ENCODE assay signal across 19 cellular contexts in the genomic region with DNA sequence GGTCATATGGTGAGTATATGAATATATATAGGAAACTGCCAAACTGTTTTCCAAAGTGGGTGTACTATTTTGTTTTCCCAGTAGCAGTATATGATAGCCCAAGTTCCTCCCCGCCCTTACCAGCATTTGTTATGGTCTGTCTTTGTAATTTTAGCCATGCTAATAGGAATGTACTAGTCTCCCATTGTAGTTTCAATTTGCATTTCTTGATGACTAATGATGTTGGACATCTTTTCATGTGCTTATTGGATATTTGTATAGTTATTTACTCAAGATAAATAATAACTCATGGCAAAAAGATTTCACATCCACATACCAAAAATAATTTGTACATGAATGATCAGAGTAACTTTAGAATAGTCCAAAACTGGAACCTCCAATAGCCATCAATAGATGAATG.
DNase-seq lines count a peak whose midpoint lies in the region; ATAC-seq and TF ChIP-seq lines count a peak whose summit lies in the region.
"Had no signal": no experiment of that assay in that cellular context is flagged by ENCODE, and none has a peak within 500 bp of the region (broad histone marks: within the 10 kb centered on the region; RNA-seq: fewer than 3 reads in every experiment).

No MANE protein-coding gene starts in this region.

- H3K4me1 ChIP-seq in GM23338 (ENCODE audit: insufficient read depth), result no peaks in the 10 kb centered on the region
- H3K4me1 ChIP-seq: SJCRH30 had no signal

- H3K27ac ChIP-seq in epithelial cell of prostate (peak overlapping the region; percentile 19), GM23338 (ENCODE audit: low read depth) (no peak overlapping the region)
- H3K27ac ChIP-seq: C4-2B, PC-9, RWPE1, SJCRH30 had no signal

- H3K27ac Mint-ChIP-seq in nephron progenitor cell (no peak overlapping the region), GM23338 (no peak overlapping the region)

- H3K36me3 Mint-ChIP-seq in nephron progenitor cell (ENCODE audit: low read depth) (no peaks in the 10 kb centered on the region), GM23338 (ENCODE audit: low read depth) (no peaks in the 10 kb centered on the region)

- H2AFZ ChIP-seq in GM23338, result no peak overlapping the region
- H2AFZ ChIP-seq: PC-9 had no signal

- peaks cover 3% of the 10 kb centered on the region for H3K9me3 Mint-ChIP-seq in nephron progenitor cell
- H3K9me3 Mint-ChIP-seq in GM23338, result no peaks in the 10 kb centered on the region

- H3K4me3 Mint-ChIP-seq in nephron progenitor cell (no peak overlapping the region), GM23338 (no peak overlapping the region)

- no peaks in the 10 kb centered on the region for H3K79me2 ChIP-seq in GM23338 (replicated peaks; ENCODE audit: insufficient read depth)

- H3K4me1 Mint-ChIP-seq in nephron progenitor cell, result peaks cover 46% of the 10 kb centered on the region
- peaks cover 14% of the 10 kb centered on the region; the same call in 2 of the 3 replicates for H3K4me1 Mint-ChIP-seq in GM23338

- no peak for TF ChIP-seq CTCF in nephron progenitor cell (IDR thresholded peaks at IDR 0.05)
- no peak for TF ChIP-seq CTCF in GM23338 (conservative IDR thresholded peaks at IDR 0.05; ENCODE audit: low read depth in 2 of 2)

- no peaks in the 10 kb centered on the region for H3K36me3 ChIP-seq in GM23338 (ENCODE audit: insufficient read depth)
- H3K36me3 ChIP-seq: SJCRH30 had no signal

- H4K20me1 ChIP-seq in GM23338 (replicated peaks; ENCODE audit: insufficient read depth), result no peaks in the 10 kb centered on the region

- peak; percentile 72 for DNase-seq in EL
- DNase-seq in M059J (ENCODE audit: low read depth), result peak; percentile 33
- DNase-seq in epithelial cell of prostate (ENCODE audit: low read depth, low spot score), result no peak
- peak; percentile 40 for DNase-seq in kidney tubule cell (ENCODE audit: low spot score)
- no peak for DNase-seq in nephron progenitor cell
- DNase-seq in GM23338 (ENCODE audit: low spot score), result no peak
- no peak for DNase-seq in stimulated activated CD4-positive, alpha-beta T cell treated with anti-CD3 and anti-CD28 coated beads, Interleukin-2, amount 100 ng/mL, for 48 hours
- DNase-seq: ACHN, AML-193, NCI-H1417 treated with DMSO at 0.1 percent for 48 hours, NCI-H187 treated with DMSO at 0.1 percent for 48 hours, NCI-H2227 treated with DMSO at 0.1 percent for 48 hours, NCI-H526, SJCRH30 had no signal

- no peaks in the 10 kb centered on the region for H3F3A ChIP-seq in GM23338 (replicated peaks; ENCODE audit: low read depth)

- H3K9me2 ChIP-seq in GM23338 (ENCODE audit: insufficient read depth), result peaks cover 23% of the 10 kb centered on the region

- H3K4me2 ChIP-seq in GM23338, result no peak overlapping the region
- H3K4me2 ChIP-seq: PC-9 had no signal

- no peak for ATAC-seq in GM23338
- ATAC-seq: HCT116, K562 had no signal

- H3K4me3 ChIP-seq in GM23338, result no peak overlapping the region
- H3K4me3 ChIP-seq: K562, PC-9, SJCRH30 had no signal

- 0 out of 2 replicates have a peak, but pooled peaks cover 1% of the 10 kb centered on the region for H3K27me3 ChIP-seq in GM23338 (ENCODE audit: insufficient read depth)
- H3K27me3 ChIP-seq: SJCRH30 had no signal

- H3K27me3 Mint-ChIP-seq in nephron progenitor cell (ENCODE audit: low read depth, poor library complexity) (peaks cover 12% of the 10 kb centered on the region), GM23338 (ENCODE audit: insufficient read depth, low read depth, poor library complexity) (peaks cover 3% of the 10 kb centered on the region)

TF ChIP-seq in GM23338, 12 proteins besides CTCF, POLR2A, EP300 and RAD21:
- TF ChIP-seq EZH2 (IDR thresholded peaks at IDR 0.05; ENCODE audit: low read depth, unreplicated experiment), result no peak
- no peak for TF ChIP-seq EZH2phosphoT487 (IDR thresholded peaks at IDR 0.05; ENCODE audit: unreplicated experiment)

Comparison
In these comparisons a context has a peak if more than half of its experiments do, and no peak if none do; other contexts are left out.
1. DNase-seq: peak in EL (single experiment), M059J (single experiment) and kidney tubule cell (single experiment); none in epithelial cell of prostate (single experiment), nephron progenitor cell (single experiment), GM23338 (single experiment) and stimulated activated CD4-positive, alpha-beta T cell treated with anti-CD3 and anti-CD28 coated beads, Interleukin-2, amount 100 ng/mL, for 48 hours (0 of 2).